In the genomic region with DNA sequence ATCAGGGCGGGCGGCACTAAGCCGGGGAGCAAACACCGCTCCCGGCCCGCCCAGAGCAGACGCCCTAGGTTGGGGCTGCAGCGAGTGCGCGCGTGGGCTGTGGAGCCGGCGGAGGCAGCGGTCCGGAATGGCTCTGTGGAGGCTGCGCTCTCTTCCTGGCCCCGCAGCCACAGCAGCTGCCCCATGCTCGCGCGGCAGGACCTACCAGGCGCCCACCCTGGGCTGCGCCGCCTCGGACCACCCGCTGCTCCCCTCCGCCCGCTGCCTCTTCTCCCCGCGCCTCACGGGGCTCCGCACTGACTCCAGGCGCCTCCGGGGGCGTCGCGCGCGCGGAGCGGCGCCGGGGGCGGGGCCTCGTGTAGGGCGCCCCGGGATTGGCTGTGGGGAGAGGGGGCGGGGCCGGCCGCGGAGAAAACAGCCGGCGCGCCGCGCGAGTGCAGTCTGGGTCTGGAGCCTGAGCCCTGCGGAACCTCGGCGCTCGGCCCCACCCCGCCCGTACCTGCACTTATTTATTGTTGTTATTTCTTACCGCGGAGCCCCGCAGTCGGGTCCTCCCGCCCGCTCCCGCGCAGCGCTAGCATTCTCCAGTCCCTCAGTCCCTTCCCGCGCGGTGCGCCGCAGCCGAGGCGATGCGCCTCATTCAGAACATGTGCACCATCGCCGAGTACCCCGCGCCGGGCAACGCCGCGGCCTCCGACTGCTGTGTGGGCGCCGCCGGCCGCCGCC, we compare ENCODE assay signal across 8 cellular contexts. TPM values are rescaled to one million over a fixed set of nuclear protein-coding genes. Genes with fewer than 3 reads are reported as not detected.
A peak's percentile ranks its signal among the peaks of the same experiment; 100 is the strongest.
DNase-seq lines count a peak whose midpoint lies in the region; ATAC-seq and TF ChIP-seq lines count a peak whose summit lies in the region.

A gene with protein sequence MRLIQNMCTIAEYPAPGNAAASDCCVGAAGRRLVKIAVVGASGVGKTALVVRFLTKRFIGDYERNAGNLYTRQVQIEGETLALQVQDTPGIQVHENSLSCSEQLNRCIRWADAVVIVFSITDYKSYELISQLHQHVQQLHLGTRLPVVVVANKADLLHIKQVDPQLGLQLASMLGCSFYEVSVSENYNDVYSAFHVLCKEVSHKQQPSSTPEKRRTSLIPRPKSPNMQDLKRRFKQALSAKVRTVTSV (plus strand): TSS at position 439 of the 726 bp plus-strand sequence. CDS start 191 bp downstream, at position 630.

- H3K27me3 Mint-ChIP-seq in activated naive CD4-positive, alpha-beta T cell treated with anti-CD3 and anti-CD28 coated beads, Interleukin-2, amount 10 ng/mL, durations not matched to agents 7 days and 5 days: peaks cover 48% of the 10 kb centered on the region
- peaks cover 7% of the 10 kb centered on the region for H3K27me3 Mint-ChIP-seq in glutamatergic neuron (ENCODE audit: unreplicated experiment)

- peak in 1 of 2 donors; percentile 33 for TF ChIP-seq POLR2A in suprapubic skin (IDR thresholded peaks at IDR 0.05)

- peaks cover 2% of the 10 kb centered on the region for H3K9me3 Mint-ChIP-seq in activated naive CD4-positive, alpha-beta T cell treated with anti-CD3 and anti-CD28 coated beads, Interleukin-2, amount 10 ng/mL, durations not matched to agents 7 days and 5 days
- H3K9me3 Mint-ChIP-seq in glutamatergic neuron (ENCODE audit: unreplicated experiment): peaks cover 18% of the 10 kb centered on the region

- H3K27me3 ChIP-seq in osteoblast (ENCODE audit: insufficient read depth, low read length) (peaks cover 28% of the 10 kb centered on the region), suprapubic skin (peaks cover 7% of the 10 kb centered on the region)

- peak within 1 kb of the TSS; percentile 53 for H3K4me3 ChIP-seq in Jurkat, Clone E6-1 (ENCODE audit: low read length)
- peak within 1 kb of the TSS; percentile 73 for H3K4me3 ChIP-seq in osteoblast (ENCODE audit: insufficient read depth, low read length)
- peak within 1 kb of the TSS; percentile 70 for H3K4me3 ChIP-seq in suprapubic skin

- no peak for TF ChIP-seq EP300 in suprapubic skin (IDR thresholded peaks at IDR 0.05)

- TF ChIP-seq CTCF in glutamatergic neuron (IDR thresholded peaks at IDR 0.05; ENCODE audit: partially characterized antibody, unreplicated experiment) (peak; percentile 14), osteoblast (IDR thresholded peaks at IDR 0.05; ENCODE audit: extremely low read depth, low read depth, low read length) (no peak), suprapubic skin (IDR thresholded peaks at IDR 0.05) (peak in 1 of 2 donors; percentile 28)

- peak within 1 kb of the TSS; percentile 67 for H2AFZ ChIP-seq in osteoblast (ENCODE audit: low read length)

- no peak within 1 kb of the TSS for H3K27ac Mint-ChIP-seq in activated naive CD4-positive, alpha-beta T cell treated with anti-CD3 and anti-CD28 coated beads, Interleukin-2, amount 10 ng/mL, durations not matched to agents 7 days and 5 days
- H3K27ac Mint-ChIP-seq in glutamatergic neuron (ENCODE audit: unreplicated experiment): peak within 1 kb of the TSS; percentile 78

- peak within 1 kb of the TSS; percentile 86 for H3K4me2 ChIP-seq in osteoblast (ENCODE audit: insufficient read depth, low read length)

- H3K27ac ChIP-seq in osteoblast (ENCODE audit: low read depth, low read length) (no peak within 1 kb of the TSS), suprapubic skin (peak within 1 kb of the TSS; percentile 64)

- in situ Hi-C loops in SK-MEL-5 (cut with HindIII; ENCODE audit: low pct_unique_long_range_greater_than_20kb, low sequenced_read_pairs): no loop called here

- H3K4me3 Mint-ChIP-seq in activated naive CD4-positive, alpha-beta T cell treated with anti-CD3 and anti-CD28 coated beads, Interleukin-2, amount 10 ng/mL, durations not matched to agents 7 days and 5 days: peak within 1 kb of the TSS; percentile 72
- H3K4me3 Mint-ChIP-seq in glutamatergic neuron (ENCODE audit: unreplicated experiment): peak within 1 kb of the TSS; percentile 87

- CTCF ChIA-PET in activated naive CD4-positive, alpha-beta T cell treated with anti-CD3 and anti-CD28 coated beads, Interleukin-2, amount 10 ng/mL, durations not matched to agents 7 days and 5 days (lab: Charles Lee): interaction anchor here (1.0 to 1.1 kb wide), 2 partner anchors 39 to 120 kb away, joined by 3 read pairs; no protein-coding TSS in a partner anchor

- H3K4me1 Mint-ChIP-seq in activated naive CD4-positive, alpha-beta T cell treated with anti-CD3 and anti-CD28 coated beads, Interleukin-2, amount 10 ng/mL, durations not matched to agents 7 days and 5 days: peaks cover 11% of the 10 kb centered on the region
- peaks cover 28% of the 10 kb centered on the region for H3K4me1 Mint-ChIP-seq in glutamatergic neuron (ENCODE audit: low read depth, unreplicated experiment)

- peak; percentile 99 for ATAC-seq in GM21717 (IDR thresholded peaks at IDR 0.05; ENCODE audit: unreplicated experiment)

- H3K36me3 ChIP-seq in osteoblast (ENCODE audit: insufficient read depth, low read length) (no peaks in the 10 kb centered on the region), suprapubic skin (peaks cover 3% of the 10 kb centered on the region)

- 0% methylated on average over 1 of the region's 93 CpGs for WGBS in suprapubic skin

- H4K20me1 ChIP-seq in osteoblast (ENCODE audit: insufficient read depth, low read length): no peaks in the 10 kb centered on the region

- DNase-seq in DMS53 (lab: John Stamatoyannopoulos, UW) (peak; percentile 80), SK-MEL-5 (ENCODE audit: low read depth, low spot score) (peak; percentile 60), glutamatergic neuron (peak; percentile 92), osteoblast (ENCODE audit: insufficient read length, low spot score, missing footprints) (peak; percentile 99), suprapubic skin (ENCODE audit: low spot score in 2 of 2) (peak; percentile 80 to 85)
- DNase-seq in Jurkat, Clone E6-1 (ENCODE audit: low read depth, low spot score): peak; percentile 40
- DNase-seq in activated naive CD4-positive, alpha-beta T cell treated with anti-CD3 and anti-CD28 coated beads, Interleukin-2, amount 10 ng/mL, durations not matched to agents 7 days and 5 days: peak; percentile 87

- H3K9me3 ChIP-seq in osteoblast (ENCODE audit: low read depth, low read length): peaks cover 6% of the 10 kb centered on the region
- peaks cover 4% of the 10 kb centered on the region for H3K9me3 ChIP-seq in suprapubic skin

- H3K36me3 Mint-ChIP-seq in activated naive CD4-positive, alpha-beta T cell treated with anti-CD3 and anti-CD28 coated beads, Interleukin-2, amount 10 ng/mL, durations not matched to agents 7 days and 5 days: no peaks in the 10 kb centered on the region
- H3K36me3 Mint-ChIP-seq in glutamatergic neuron (ENCODE audit: unreplicated experiment): peaks cover 23% of the 10 kb centered on the region

- H3K79me2 ChIP-seq in osteoblast (ENCODE audit: insufficient read depth, low read length): no peaks in the 10 kb centered on the region

- peaks cover 10% of the 10 kb centered on the region for H3K4me1 ChIP-seq in osteoblast (ENCODE audit: insufficient read depth, low read length)
- H3K4me1 ChIP-seq in suprapubic skin: peaks cover 21% of the 10 kb centered on the region

RNA-seq across cellular contexts. Expression of the gene that starts here (rescaled TPM):
- 0.88 TPM for polyA plus RNA-seq in Jurkat, Clone E6-1 (2012; ENCODE audit: insufficient read depth, insufficient read length)
- total RNA-seq in SK-MEL-5 (2014; rRNA removed; shearing (Covaris generic)): 0.05 and 0.32 TPM in 2 replicates
- 0.45 and 1.0 TPM in 2 replicates for polyA plus RNA-seq in SK-MEL-5 (2015; cell fraction: cytosol; rRNA removed)
- polyA plus RNA-seq in SK-MEL-5 (2015; cell fraction: nucleus; rRNA removed): 0.37 and 0.93 TPM in 2 replicates
- 24.8 TPM for total RNA-seq in glutamatergic neuron (ENCODE audit: unreplicated experiment)
- under 0.01 TPM in 1 of 2 replicates, not detected in the other for total RNA-seq in osteoblast
- total RNA-seq in suprapubic skin: 1 to 10 TPM; 1.3 to 2.5 (median 1.7) TPM

Comparison
In these comparisons a context has a peak if more than half of its experiments do, and no peak if none do; other contexts are left out.
1. Peak in DNase-seq, H3K4me3 ChIP-seq and H3K4me2 ChIP-seq in osteoblast; RNA of the gene not detected or under 1 TPM.
2. DNase-seq: peak in every context shown above with its lines; median percentile 99 in osteoblast; 92 in glutamatergic neuron; 87 in activated naive CD4-positive, alpha-beta T cell treated with anti-CD3 and anti-CD28 coated beads, Interleukin-2, amount 10 ng/mL, durations not matched to agents 7 days and 5 days; 82 in suprapubic skin; 80 in DMS53; 60 in SK-MEL-5; 40 in Jurkat, Clone E6-1.